23 cellular contexts compared by ENCODE assay signal in genomic region chr3:172150268-172150667, GRCh38.
"Had no signal": no experiment of that assay in that cellular context is flagged by ENCODE, and none has a peak within 500 bp of the region (broad histone marks: within the 10 kb centered on the region; RNA-seq: fewer than 3 reads in every experiment).

No MANE protein-coding gene starts in this region.

- H3K4me3 ChIP-seq: cardiac muscle cell had no signal

- H3K27ac Mint-ChIP-seq: activated B cell treated with CpG ODN at 0.5 μM for 24 hours; activated CD4-positive, alpha-beta T cell treated with anti-CD3 and anti-CD28 coated beads, Interleukin-2, amount 10 ng/mL, durations not matched to agents 24 days and 14 days; activated naive CD4-positive, alpha-beta T cell treated with anti-CD3 and anti-CD28 coated beads for 36 hours; activated naive CD8-positive, alpha-beta T cell treated with anti-CD3 and anti-CD28 coated beads for 36 hours had no signal

- H3K27me3 Mint-ChIP-seq: activated CD4-positive, alpha-beta T cell treated with anti-CD3 and anti-CD28 coated beads, Interleukin-2, amount 10 ng/mL, durations not matched to agents 24 days and 14 days; activated naive CD8-positive, alpha-beta T cell treated with anti-CD3 and anti-CD28 coated beads for 36 hours had no signal

- H3K4me3 Mint-ChIP-seq: activated B cell treated with CpG ODN at 0.5 μM for 24 hours; activated CD4-positive, alpha-beta T cell treated with anti-CD3 and anti-CD28 coated beads, Interleukin-2, amount 10 ng/mL, durations not matched to agents 24 days and 14 days; activated naive CD4-positive, alpha-beta T cell treated with anti-CD3 and anti-CD28 coated beads for 36 hours; activated naive CD8-positive, alpha-beta T cell treated with anti-CD3 and anti-CD28 coated beads for 36 hours; activated T-cell treated with anti-CD3 and anti-CD28 coated beads, Interleukin-2, amount 50 U/mL, for 4 hours had no signal

- DNase-seq: activated B cell treated with CpG ODN at 0.5 μM for 24 hours; activated CD4-positive, alpha-beta T cell treated with anti-CD3 and anti-CD28 coated beads for 1 hour; activated CD4-positive, alpha-beta T cell treated with anti-CD3 and anti-CD28 coated beads, Interleukin-2, amount 10 ng/mL, durations not matched to agents 24 days and 14 days; activated CD4-positive, alpha-beta T cell treated with anti-CD3 and anti-CD28 coated beads, Interleukin-2, amount 50 U/mL, for 48 hours; activated CD8-positive, alpha-beta memory T cell treated with anti-CD3 and anti-CD28 coated beads for 24 hours; activated gamma-delta T cell; activated naive CD4-positive, alpha-beta T cell treated with anti-CD3 and anti-CD28 coated beads for 36 hours; activated naive CD8-positive, alpha-beta T cell treated with anti-CD3 and anti-CD28 coated beads for 36 hours; activated T-cell treated with anti-CD3 and anti-CD28 coated beads, Interleukin-2, amount 50 U/mL, for 4 hours; brain microvascular endothelial cell; KG1; NCI-H1092; NCI-H1417; NCI-H2029; NCI-H2107; NCI-H2171 treated with DMSO at 0.1 percent for 48 hours; NCI-H226; NCI-H526; NCI-H774; SIG-M5; T-helper 2 cell; T1000 had no signal

- H3K27ac ChIP-seq: cardiac muscle cell had no signal

- H3K36me3 ChIP-seq: cardiac muscle cell had no signal

- H3K9me3 Mint-ChIP-seq: activated B cell treated with CpG ODN at 0.5 μM for 24 hours; activated CD4-positive, alpha-beta T cell treated with anti-CD3 and anti-CD28 coated beads, Interleukin-2, amount 10 ng/mL, durations not matched to agents 24 days and 14 days; activated naive CD4-positive, alpha-beta T cell treated with anti-CD3 and anti-CD28 coated beads for 36 hours; activated naive CD8-positive, alpha-beta T cell treated with anti-CD3 and anti-CD28 coated beads for 36 hours; activated T-cell treated with anti-CD3 and anti-CD28 coated beads, Interleukin-2, amount 50 U/mL, for 4 hours had no signal

- H3K27me3 ChIP-seq: brain microvascular endothelial cell, cardiac muscle cell had no signal

- ATAC-seq: activated T-cell treated with anti-CD3 and anti-CD28 coated beads, Interleukin-2, amount 50 U/mL, for 4 hours had no signal
